Comparison of ENCODE assay signal across 9 cellular contexts in the genomic region with DNA sequence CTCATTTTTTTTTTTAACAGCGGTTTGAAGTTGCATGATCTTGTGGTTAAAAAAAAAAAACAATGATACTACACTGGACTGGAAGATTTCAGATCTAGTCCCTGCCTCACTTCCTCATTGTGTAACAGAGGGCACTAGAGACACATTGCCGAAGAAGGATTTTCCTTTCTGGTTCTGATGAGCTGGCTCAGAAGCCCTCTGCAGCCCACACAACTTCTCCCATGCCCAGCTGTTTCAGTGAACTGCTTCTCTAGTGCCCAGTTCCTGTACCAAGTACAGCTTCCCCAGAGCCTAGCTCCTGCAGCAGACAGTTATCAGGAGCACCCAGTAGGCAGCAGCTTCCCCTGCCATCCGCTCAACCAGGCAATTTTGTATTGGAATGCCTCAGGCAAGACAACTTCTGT. TPM values are rescaled to one million over a fixed set of nuclear protein-coding genes. Genes with fewer than 3 reads are reported as not detected.
A peak's percentile ranks its signal among the peaks of the same experiment; 100 is the strongest.
DNase-seq lines count a peak whose midpoint lies in the region; ATAC-seq, FAIRE-seq and TF ChIP-seq lines count a peak whose summit lies in the region.
"Had no signal": no experiment of that assay in that cellular context is flagged by ENCODE, and none has a peak within 500 bp of the region (broad histone marks: within the 10 kb centered on the region; RNA-seq: fewer than 3 reads in every experiment).

No MANE protein-coding gene starts in this region.

- H3K27ac ChIP-seq in BLaER1 (peak overlapping the region; percentile 40; the same call in 1 of the 2 replicates), GM12878 (ENCODE audit: control insufficient read depth, insufficient read depth) (no peak overlapping the region), PC-9 (no peak overlapping the region)

- no peaks in the 10 kb centered on the region for H3F3A ChIP-seq in PC-9 (ENCODE audit: insufficient read depth, low read depth)

- H3K9me3 Mint-ChIP-seq in naive thymus-derived CD8-positive, alpha-beta T cell: peaks cover 0 to 3% (median 0%) of the 10 kb centered on the region in 9 donors
- H3K9me3 Mint-ChIP-seq: mesothelial cell of epicardium had no signal

- RAD21 ChIA-PET in GM12878 (lab: Charles Lee; ENCODE audit: unreplicated experiment): no interaction called here

- SMC1A ChIA-PET in GM12878 (lab: Charles Lee; ENCODE audit: uncharacterized antibody, unreplicated experiment): interaction anchor here (1.0 to 1.3 kb wide), 2 partner anchors 142 to 145 kb away, joined by 3 to 4 read pairs; no protein-coding TSS in a partner anchor

- POLR2A ChIA-PET in GM12878 (lab: Charles Lee): no interaction called here
- POLR2A ChIA-PET in naive thymus-derived CD8-positive, alpha-beta T cell (lab: Charles Lee): no interaction called here
- POLR2A ChIA-PET in PC-9 (lab: Charles Lee; ENCODE audit: unreplicated experiment): no interaction called here

- H3K4me3 ChIP-seq in BLaER1 (no peak overlapping the region), GM12878 (no peak overlapping the region), PC-9 (no peak overlapping the region)

- ATAC-seq in GM19467 (IDR thresholded peaks at IDR 0.05; ENCODE audit: unreplicated experiment) (peak; percentile 69), HG03342 (IDR thresholded peaks at IDR 0.05; ENCODE audit: unreplicated experiment) (peak; percentile 67), GM12878 (peak; percentile 89)
- no peak for ATAC-seq in naive thymus-derived CD8-positive, alpha-beta T cell

- CTCF ChIA-PET in GM12878 (lab: Yijun Ruan, JAX) (interaction anchor here (0.7 to 1.3 kb wide), 6 partner anchors 17 to 141 kb away, joined by 3 to 6 read pairs (median 4); no protein-coding TSS in a partner anchor), PC-9 (lab: Charles Lee) (no interaction called here)

- H3K4me2 ChIP-seq in BLaER1 (peak overlapping the region; percentile 54), GM12878 (ENCODE audit: control insufficient read depth, insufficient read depth) (no peak overlapping the region), PC-9 (no peak overlapping the region)

- H2AFZ ChIP-seq in GM12878 (ENCODE audit: control insufficient read depth, low read depth, low read length) (no peak overlapping the region), PC-9 (no peak overlapping the region)

- no TSS peak for BruUV-seq in GM12878 (replicated peaks; lab: Mats Ljungman, UMichigan)
- no TSS peak for BruUV-seq in PC-9 (replicated peaks; lab: Mats Ljungman, UMichigan)

- H3K4me1 ChIP-seq in BLaER1: peaks cover 29% of the 10 kb centered on the region
- H3K4me1 ChIP-seq in GM12878 (ENCODE audit: control insufficient read depth, insufficient read depth, low read length): no peaks in the 10 kb centered on the region
- H3K4me1 ChIP-seq in PC-9 (replicated peaks; ENCODE audit: insufficient read depth): no peaks in the 10 kb centered on the region

- no peak for TF ChIP-seq RAD21 in GM12878 (IDR thresholded peaks at IDR 0.05; ENCODE audit: insufficient read depth, low read depth, low read length)

- TF ChIP-seq EP300 in GM12878 (IDR thresholded peaks at IDR 0.05; ENCODE audit: borderline replicate concordance in 1 of 2, control insufficient read depth in 1 of 2, low read depth in 2 of 2, low read length in 2 of 2): no peak

- in situ Hi-C loops in GM12878 (cut with MboI): no loop called here

- intact Hi-C loops in GM12878 (cut with micrococcal nuclease; ENCODE audit: unreplicated experiment): no loop called here
- intact Hi-C loops in posterior vena cava (cut with DNase I): no loop called here
- intact Hi-C loops in PC-9 (cut with micrococcal nuclease; ENCODE audit: unreplicated experiment): no loop called here

- no peaks in the 10 kb centered on the region for H3K36me3 ChIP-seq in BLaER1
- no peaks in the 10 kb centered on the region for H3K36me3 ChIP-seq in GM12878 (ENCODE audit: control insufficient read depth in 2 of 2, insufficient read depth in 2 of 2, low read length in 1 of 2)
- no peaks in the 10 kb centered on the region for H3K36me3 ChIP-seq in PC-9 (ENCODE audit: low read depth)

- H4K20me1 ChIP-seq in BLaER1 (no peaks in the 10 kb centered on the region), GM12878 (ENCODE audit: control insufficient read depth, insufficient read depth) (no peaks in the 10 kb centered on the region), PC-9 (ENCODE audit: insufficient read depth) (no peaks in the 10 kb centered on the region)

- TF ChIP-seq CTCF in GM12878 (IDR thresholded peaks at IDR 0.05 in 2 of 3, conservative IDR thresholded peaks at IDR 0.05 in 1 of 3; ENCODE audit: control insufficient read depth in 2 of 3, extremely low read depth in 1 of 3, insufficient read depth in 1 of 3, low read depth in 3 of 3, low read length in 3 of 3) (no peak), PC-9 (conservative IDR thresholded peaks at IDR 0.05) (no peak)

- H3K9me2 ChIP-seq in PC-9 (ENCODE audit: insufficient read depth): no peaks in the 10 kb centered on the region

- H3K4me1 Mint-ChIP-seq in naive thymus-derived CD8-positive, alpha-beta T cell: peaks cover 0 to 3% (median 0%) of the 10 kb centered on the region in 4 donors
- H3K4me1 Mint-ChIP-seq: mesothelial cell of epicardium had no signal

- FAIRE-seq in GM12878 (lab: Jason Lieb, UNC): peak; percentile 18

- H3K36me3 Mint-ChIP-seq in naive thymus-derived CD8-positive, alpha-beta T cell: no peaks in the 10 kb centered on the region
- H3K36me3 Mint-ChIP-seq: mesothelial cell of epicardium had no signal

- no peaks in the 10 kb centered on the region for H3K9me3 ChIP-seq in BLaER1
- H3K9me3 ChIP-seq in GM12878 (replicated peaks; ENCODE audit: control insufficient read depth, insufficient read depth, low read length): no peaks in the 10 kb centered on the region
- no peaks in the 10 kb centered on the region for H3K9me3 ChIP-seq in PC-9 (ENCODE audit: insufficient read depth, low read depth)

- TF ChIP-seq POLR2A in GM12878 (IDR thresholded peaks at IDR 0.05; ENCODE audit: low read depth, low read length): no peak

- H3K27ac Mint-ChIP-seq in naive thymus-derived CD8-positive, alpha-beta T cell: no peak overlapping the region
- H3K27ac Mint-ChIP-seq: mesothelial cell of epicardium had no signal

- H3K9ac ChIP-seq in BLaER1 (no peak overlapping the region), GM12878 (ENCODE audit: control insufficient read depth, insufficient read depth, low read length) (no peak overlapping the region)

- H3K27me3 ChIP-seq in BLaER1 (no peaks in the 10 kb centered on the region), GM12878 (replicated peaks in 1 of 2; ENCODE audit: control insufficient read depth in 2 of 2, insufficient read depth in 2 of 2, low read length in 1 of 2) (no peaks in the 10 kb centered on the region; a peak in 1 of 4 replicates), PC-9 (ENCODE audit: insufficient read depth, low read depth) (no peaks in the 10 kb centered on the region)

- DNase-seq in GM12878 (ENCODE audit: low read depth, low spot score) (peak; percentile 9), posterior vena cava (ENCODE audit: low spot score) (no peak), NCI-H1417 treated with DMSO at 0.1 percent for 48 hours (lab: John Stamatoyannopoulos, UW) (no peak), PC-9 (no peak)
- no peak for DNase-seq in naive thymus-derived CD8-positive, alpha-beta T cell

- H3K27me3 Mint-ChIP-seq in naive thymus-derived CD8-positive, alpha-beta T cell: no peaks in the 10 kb centered on the region

- no peak overlapping the region for H3K4me3 Mint-ChIP-seq in naive thymus-derived CD8-positive, alpha-beta T cell
- H3K4me3 Mint-ChIP-seq: mesothelial cell of epicardium had no signal

- 0% methylated on average over 3 of the region's 3 CpGs for WGBS in GM12878 (ENCODE audit: insufficient coverage, insufficient replicate concordance, low lambda C conversion rate, missing lambda C conversion rate)

- H3K79me2 ChIP-seq in GM12878 (ENCODE audit: control insufficient read depth, insufficient read depth, low read length) (no peaks in the 10 kb centered on the region), PC-9 (ENCODE audit: low read depth) (no peaks in the 10 kb centered on the region)

TF ChIP-seq in GM12878, 131 proteins besides CTCF, POLR2A, EP300 and RAD21 (continues in another document):
- TF ChIP-seq SPI1 (IDR thresholded peaks at IDR 0.05; ENCODE audit: borderline replicate concordance, insufficient read depth, low read depth, low read length): peak; percentile 73; the same call in 1 of the 2 replicates
- TF ChIP-seq, protein P1, sequence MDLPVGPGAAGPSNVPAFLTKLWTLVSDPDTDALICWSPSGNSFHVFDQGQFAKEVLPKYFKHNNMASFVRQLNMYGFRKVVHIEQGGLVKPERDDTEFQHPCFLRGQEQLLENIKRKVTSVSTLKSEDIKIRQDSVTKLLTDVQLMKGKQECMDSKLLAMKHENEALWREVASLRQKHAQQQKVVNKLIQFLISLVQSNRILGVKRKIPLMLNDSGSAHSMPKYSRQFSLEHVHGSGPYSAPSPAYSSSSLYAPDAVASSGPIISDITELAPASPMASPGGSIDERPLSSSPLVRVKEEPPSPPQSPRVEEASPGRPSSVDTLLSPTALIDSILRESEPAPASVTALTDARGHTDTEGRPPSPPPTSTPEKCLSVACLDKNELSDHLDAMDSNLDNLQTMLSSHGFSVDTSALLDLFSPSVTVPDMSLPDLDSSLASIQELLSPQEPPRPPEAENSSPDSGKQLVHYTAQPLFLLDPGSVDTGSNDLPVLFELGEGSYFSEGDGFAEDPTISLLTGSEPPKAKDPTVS (IDR thresholded peaks at IDR 0.05; ENCODE audit: low read depth, low read length): no peak
- 0 out of 2 replicates have a peak, but pooled peaks have one; percentile 22 for TF ChIP-seq RUNX3 (IDR thresholded peaks at IDR 0.05; ENCODE audit: low read length)

RNA-seq across cellular contexts. Expression of a gene that starts 29.5 kb away (rescaled TPM):
- 19.9 TPM in 2 replicates for total RNA-seq in GM12878 (2013; cell fraction: nucleolus; rRNA removed)
- 9.5 and 11.2 TPM in 2 replicates for total RNA-seq in GM12878 (2014; rRNA removed)
- 8.3 and 8.4 TPM in 2 replicates for total RNA-seq in GM12878 (2014; rRNA removed; fragmentation: Illumina TruSeq; extraction: Trizol)
- total RNA-seq in GM12878 (2021): 6.1 and 6.3 TPM in 2 replicates
- polyA plus RNA-seq in GM12878 (2011; ENCODE audit: low read depth): 0.52 TPM
- 10.2 TPM in 2 replicates for polyA plus RNA-seq in GM12878 (2011; rRNA removed)
- 5.6 and 6.2 TPM in 2 replicates for polyA plus RNA-seq in GM12878 (2011; cell fraction: cytosol; rRNA removed)
- 10.4 and 16.0 TPM in 2 replicates for polyA plus RNA-seq in GM12878 (2011; cell fraction: nucleus; rRNA removed)
- polyA plus RNA-seq in GM12878 (2012): 1.0 and 1.3 TPM in 2 replicates
- polyA plus RNA-seq in GM12878 (2014; fragmentation: Illumina TruSeq; extraction: Trizol): 4.5 and 8.2 TPM in 2 replicates
- 1 to 10 TPM; 1.6 to 3.1 TPM for polyA plus RNA-seq in GM12878 (2014; fragmentation: Nextera tagmentation; extraction: Ambion mirVana)
- polyA plus RNA-seq in GM12878 (2014; rRNA removed): 2.9 and 3.7 TPM in 2 replicates
- polyA plus RNA-seq in GM12878 (2016; fragmentation: Nextera tagmentation; extraction: Ambion mirVana): 1 to 10 TPM; 3.1 TPM
- 19.4 and 31.2 TPM in 2 replicates for polyA minus RNA-seq in GM12878 (2011; rRNA and poly(A)+ RNA removed)
- 3.9 and 6.1 TPM in 2 replicates for polyA minus RNA-seq in GM12878 (2011; cell fraction: cytosol; rRNA and poly(A)+ RNA removed)
- polyA minus RNA-seq in GM12878 (2011; cell fraction: nucleus; rRNA and poly(A)+ RNA removed): 13.8 and 15.1 TPM in 2 replicates
- total RNA-seq in posterior vena cava: 1 to 10 TPM; 2.3 to 3.5 TPM
- total RNA-seq in naive thymus-derived CD8-positive, alpha-beta T cell: under 1 TPM in 1 of 2 experiments, not detected in 1; 0.05 TPM
- under 1 TPM in 1 of 3 donors, not detected in 2; 0.02 TPM for polyA plus RNA-seq in naive thymus-derived CD8-positive, alpha-beta T cell
- not detected in 2 replicates for total RNA-seq in PC-9 (2021)

Comparison
In these comparisons a context has a peak if more than half of its experiments do, and no peak if none do; other contexts are left out.
1. ATAC-seq: peak in GM19467 (single experiment), HG03342 (single experiment) and GM12878 (single experiment); none in naive thymus-derived CD8-positive, alpha-beta T cell (0 of 2).